Comparison of ENCODE assay signal across 8 cellular contexts in the genomic region with DNA sequence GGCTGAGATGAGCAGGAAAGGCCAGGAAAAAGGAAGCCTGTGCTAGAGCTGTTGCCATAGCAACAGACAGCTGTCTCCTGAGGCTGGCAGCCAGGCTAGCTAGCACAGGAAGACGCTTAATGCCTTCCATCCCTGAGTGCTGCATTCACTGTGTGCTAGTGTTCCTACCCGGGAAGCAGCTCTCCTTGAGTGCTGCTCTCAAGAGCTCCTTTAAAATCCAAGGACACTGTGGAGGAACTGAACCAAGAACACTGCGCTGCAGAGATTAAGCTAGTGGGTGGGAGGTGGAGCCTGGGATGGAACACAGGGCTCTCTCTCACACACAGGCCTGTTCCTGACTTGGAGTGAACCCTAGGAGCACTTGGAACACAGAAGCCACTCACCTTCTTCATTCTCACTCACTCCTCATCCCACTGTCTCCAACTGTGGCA. TPM values are rescaled to one million over a fixed set of nuclear protein-coding genes. Genes with fewer than 3 reads are reported as not detected.
DNase-seq lines count a peak whose midpoint lies in the region; ATAC-seq and TF ChIP-seq lines count a peak whose summit lies in the region.

No MANE protein-coding gene starts in this region.

- intact Hi-C loops in left colon (cut with DNase I, micrococcal nuclease), result no loop called here

- no peaks in the 10 kb centered on the region for H3K9me3 Mint-ChIP-seq in brain

- TF ChIP-seq CTCF in brain (conservative IDR thresholded peaks at IDR 0.05) (no peak), GM13977 (IDR thresholded peaks at IDR 0.05; ENCODE audit: extremely low read depth, insufficient read depth, missing control alignments) (no peak)

- peaks cover 33% of the 10 kb centered on the region for H3K4me1 Mint-ChIP-seq in brain

- in situ Hi-C loops in GM13977 (cut with MboI; ENCODE audit: low pct_unique_long_range_greater_than_20kb, low sequenced_read_pairs, unreplicated experiment), result no loop called here

- H3K36me3 Mint-ChIP-seq in brain, result no peaks in the 10 kb centered on the region

- DNase-seq in ELR (ENCODE audit: low read depth), result peak; percentile 75
- DNase-seq in NCI-H2196 (lab: John Stamatoyannopoulos, UW; ENCODE audit: unreplicated experiment), result peak; percentile 59
- no peak for DNase-seq in left colon
- DNase-seq in GM13977 (ENCODE audit: low spot score), result no peak

- no peaks in the 10 kb centered on the region for H3K27me3 Mint-ChIP-seq in brain

- H3K27ac Mint-ChIP-seq in brain, result peak overlapping the region; percentile 69 to 98 (median 95)

- peak overlapping the region in 4 of 5 experiments; percentile 45 to 69 (median 54) for H3K4me3 Mint-ChIP-seq in brain

- ATAC-seq in left colon (peak; percentile 37), HG03354 (IDR thresholded peaks at IDR 0.05; ENCODE audit: poor library complexity, severe bottlenecking, unreplicated experiment) (no peak), HG02571 (IDR thresholded peaks at IDR 0.05; ENCODE audit: unreplicated experiment) (no peak), GM21529 (IDR thresholded peaks at IDR 0.05; ENCODE audit: unreplicated experiment) (no peak)

RNA-seq across cellular contexts. Expression of gene IL7R, which starts 53.5 kb away (rescaled TPM):
- 0.34 TPM for polyA plus RNA-seq in brain (ENCODE audit: insufficient read depth, low read depth, low replicate concordance)
- 10 to 100 TPM in 1 of 2 donors, 1 to 10 TPM in 1; 3.0 to 12.0 TPM for total RNA-seq in left colon

Comparison
In these comparisons a context has a peak if more than half of its experiments do, and no peak if none do; other contexts are left out.
1. DNase-seq: peak in ELR (single experiment) and NCI-H2196 (single experiment); none in left colon (0 of 2) and GM13977 (single experiment).